ENCODE assay signal across 9 cellular contexts in genomic region chr9:35110327-35110758, GRCh38. TPM values are rescaled to one million over a fixed set of nuclear protein-coding genes. Genes with fewer than 3 reads are reported as not detected.
A peak's percentile ranks its signal among the peaks of the same experiment; 100 is the strongest.
DNase-seq lines count a peak whose midpoint lies in the region; ATAC-seq and TF ChIP-seq lines count a peak whose summit lies in the region.
"Had no signal": no experiment of that assay in that cellular context is flagged by ENCODE, and none has a peak within 500 bp of the region (broad histone marks: within the 10 kb centered on the region; RNA-seq: fewer than 3 reads in every experiment).

No MANE protein-coding gene starts in this region.

- H3K4me1 Mint-ChIP-seq in osteocyte (ENCODE audit: unreplicated experiment): peaks cover 47% of the 10 kb centered on the region

- peak overlapping the region; percentile 84 for H3K4me3 Mint-ChIP-seq in osteocyte (ENCODE audit: unreplicated experiment)

- H3K36me3 ChIP-seq in SJSA1: no peaks in the 10 kb centered on the region; the same call in 1 of the 2 replicates

- H3K27me3 Mint-ChIP-seq in osteocyte (ENCODE audit: unreplicated experiment): no peaks in the 10 kb centered on the region

- H3K27ac Mint-ChIP-seq in osteocyte (ENCODE audit: unreplicated experiment): peak overlapping the region; percentile 91

- H3K4me3 ChIP-seq in SJSA1: peak overlapping the region; percentile 61
- peak overlapping the region; percentile 79 for H3K4me3 ChIP-seq in fibroblast of mammary gland (ENCODE audit: control insufficient read depth, low read depth, low read length)

- H3K4me1 ChIP-seq in SJSA1 (replicated peaks): peaks cover 40% of the 10 kb centered on the region

- TF ChIP-seq CTCF in fibroblast of mammary gland (conservative IDR thresholded peaks at IDR 0.05; ENCODE audit: control insufficient read depth, insufficient read depth, low read depth, low read length): no peak
- no peak for TF ChIP-seq CTCF in osteocyte (IDR thresholded peaks at IDR 0.05)

- no peaks in the 10 kb centered on the region for H3K9me3 ChIP-seq in SJSA1 (replicated peaks)

- H3K9me3 Mint-ChIP-seq in osteocyte (ENCODE audit: unreplicated experiment): no peaks in the 10 kb centered on the region

- DNase-seq in GM03348 (ENCODE audit: low spot score) (peak; percentile 70), SJSA1 (ENCODE audit: low read depth in 1 of 2, low spot score in 2 of 2) (peak; percentile 31 to 59), fibroblast of mammary gland (ENCODE audit: low read depth) (peak; percentile 40), osteocyte (ENCODE audit: extremely low spot score, unreplicated experiment) (no peak), HuH-7 (ENCODE audit: low spot score) (no peak)
- DNase-seq in central memory CD4-positive, alpha-beta T cell: no peak

- H3K27ac ChIP-seq in SJSA1: no peak overlapping the region
- H3K27ac ChIP-seq: SK-N-MC had no signal

- peaks cover 14% of the 10 kb centered on the region for H3K36me3 Mint-ChIP-seq in osteocyte (ENCODE audit: unreplicated experiment)

- no peaks in the 10 kb centered on the region for H3K27me3 ChIP-seq in SJSA1 (replicated peaks)

- ATAC-seq in GM21825 (IDR thresholded peaks at IDR 0.05; ENCODE audit: unreplicated experiment) (no peak), HG02798 (IDR thresholded peaks at IDR 0.05; ENCODE audit: poor library complexity, unreplicated experiment) (no peak)

RNA-seq across cellular contexts. Expression of gene ATOSB, which starts 5.3 kb away (rescaled TPM):
- total RNA-seq in SJSA1 (2014; rRNA removed; shearing (Covaris generic)): 3.1 and 5.7 TPM in 2 replicates
- total RNA-seq in osteocyte: 26.8 and 30.3 TPM in 2 replicates

RNA-seq across cellular contexts. Expression of gene STOML2, which starts 7.4 kb away (rescaled TPM):
- total RNA-seq in SJSA1 (2014; rRNA removed; shearing (Covaris generic)): 73.3 and 75.4 TPM in 2 replicates
- total RNA-seq in osteocyte: 100 and 104 TPM in 2 replicates

RNA-seq across cellular contexts. Expression of gene PIGO, which starts 14.0 kb away (rescaled TPM):
- total RNA-seq in SJSA1 (2014; rRNA removed; shearing (Covaris generic)): 7.1 and 10.6 TPM in 2 replicates
- 29.9 and 33.9 TPM in 2 replicates for total RNA-seq in osteocyte

RNA-seq across cellular contexts. Expression of gene FANCG, which starts 30.6 kb away (rescaled TPM):
- total RNA-seq in SJSA1 (2014; rRNA removed; shearing (Covaris generic)): 22.8 and 26.1 TPM in 2 replicates
- total RNA-seq in osteocyte: 22.7 and 27.9 TPM in 2 replicates

RNA-seq across cellular contexts. Expression of gene VCP, which starts 37.9 kb away (rescaled TPM):
- 206 and 209 TPM in 2 replicates for total RNA-seq in SJSA1 (2014; rRNA removed; shearing (Covaris generic))
- 254 and 268 TPM in 2 replicates for total RNA-seq in osteocyte

Comparison
In these comparisons a context has a peak if more than half of its experiments do, and no peak if none do; other contexts are left out.
1. DNase-seq: peak in GM03348 (single experiment), SJSA1 (2 of 2) and fibroblast of mammary gland (single experiment); none in osteocyte (single experiment), central memory CD4-positive, alpha-beta T cell (single experiment) and HuH-7 (single experiment).